1 cellular context compared by ENCODE assay signal in genomic region chr1:87202922-87203655, GRCh38.
TF ChIP-seq lines count a peak whose summit lies in the region.

No MANE protein-coding gene starts in this region.

TF ChIP-seq in WTC11, 78 proteins besides CTCF, POLR2A, EP300 and RAD21 (continued from another document):
- no peak for TF ChIP-seq RORB (CRISPR knock-in tag; IDR thresholded peaks at IDR 0.05)
- no peak for TF ChIP-seq ZNF671 (CRISPR knock-in tag; IDR thresholded peaks at IDR 0.05)
- TF ChIP-seq ETV6 (CRISPR knock-in tag; IDR thresholded peaks at IDR 0.05) = no peak
- no peak for TF ChIP-seq USF2 (CRISPR knock-in tag; IDR thresholded peaks at IDR 0.05)
- no peak for TF ChIP-seq KAT7 (CRISPR knock-in tag; IDR thresholded peaks at IDR 0.05; ENCODE audit: borderline replicate concordance)
